11 cellular contexts compared by ENCODE assay signal in the genomic region with DNA sequence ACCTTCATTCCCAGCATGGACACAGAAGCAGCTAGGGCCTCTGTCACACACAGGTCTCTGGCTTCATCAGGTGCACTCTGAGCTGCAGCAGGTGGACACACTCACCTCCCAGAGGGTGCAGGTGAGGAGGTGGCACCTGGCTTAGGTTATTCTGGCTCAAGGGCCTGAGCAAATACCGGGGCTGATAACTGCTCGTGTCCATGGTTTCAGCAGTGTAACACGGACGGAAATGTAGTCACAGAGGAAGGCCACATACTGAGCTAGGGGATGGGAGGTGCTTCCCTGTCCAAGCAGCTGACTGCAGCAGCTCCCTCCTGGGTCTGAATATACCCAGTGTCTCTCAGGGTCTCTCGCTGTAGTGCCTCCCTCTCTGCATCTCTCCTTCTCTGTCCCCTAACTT. TPM values are rescaled to one million over a fixed set of nuclear protein-coding genes. Genes with fewer than 3 reads are reported as not detected.
DNase-seq lines count a peak whose midpoint lies in the region; ATAC-seq and TF ChIP-seq lines count a peak whose summit lies in the region.
"Had no signal": no experiment of that assay in that cellular context is flagged by ENCODE, and none has a peak within 500 bp of the region (broad histone marks: within the 10 kb centered on the region; RNA-seq: fewer than 3 reads in every experiment).

No MANE protein-coding gene starts in this region.

- no peak overlapping the region for H2AFZ ChIP-seq in GM23338

- DNase-seq in GM23338 (ENCODE audit: low spot score) (no peak), NCI-H510A (lab: John Stamatoyannopoulos, UW) (peak; percentile 93), left cardiac atrium (peak; percentile 18), progenitor cell of endocrine pancreas (ENCODE audit: low spot score, unreplicated experiment) (no peak), germinal center (ENCODE audit: low spot score) (no peak)
- DNase-seq in T-helper 2 cell treated with Interferon-gamma antibody and Interleukin-4, amounts not matched to agents 5 μg/mL and 100 μg/mL, for 36 hours (ENCODE audit: low spot score) = no peak
- DNase-seq: KBM-7; stimulated activated CD4-positive, alpha-beta T cell treated with anti-CD3 and anti-CD28 coated beads, Interleukin-12 subunit alpha, Interleukin-12 subunit beta, amount 100 ng/mL, for 4 hours; T-helper 17 cell had no signal

- peak; percentile 12; the same call in 1 of the 3 replicates for ATAC-seq in GM23338
- ATAC-seq in left cardiac atrium = peak in 1 of 2 donors; percentile 40
- ATAC-seq in GM18861 (IDR thresholded peaks at IDR 0.05; ENCODE audit: unreplicated experiment) = no peak
- no peak for ATAC-seq in HG02571 (IDR thresholded peaks at IDR 0.05; ENCODE audit: unreplicated experiment)
- ATAC-seq: T-helper 17 cell had no signal

- no peak overlapping the region for H3K4me2 ChIP-seq in GM23338

- intact Hi-C loops in left cardiac atrium (cut with DNase I) = no loop called here

- H3K79me2 ChIP-seq in GM23338 (replicated peaks; ENCODE audit: insufficient read depth) = peaks cover 71% of the 10 kb centered on the region

- peaks cover 10% of the 10 kb centered on the region for H3K4me1 ChIP-seq in GM23338 (ENCODE audit: insufficient read depth)

- H3K27ac ChIP-seq in GM23338 (ENCODE audit: low read depth) = no peak overlapping the region

- H3K36me3 ChIP-seq in GM23338 (ENCODE audit: insufficient read depth) = no peaks in the 10 kb centered on the region

- H3K4me3 Mint-ChIP-seq in GM23338 (no peak overlapping the region), progenitor cell of endocrine pancreas (ENCODE audit: low read depth) (peak overlapping the region; percentile 4)
- H3K4me3 Mint-ChIP-seq in T-helper 2 cell treated with Interferon-gamma antibody and Interleukin-4, amounts not matched to agents 5 μg/mL and 100 μg/mL, for 36 hours = no peak overlapping the region
- H3K4me3 Mint-ChIP-seq: T-helper 17 cell had no signal

- H3K4me3 ChIP-seq in GM23338 = no peak overlapping the region

- 0 out of 2 replicates have a peak overlapping the region, but pooled peaks have one; percentile 15 for H3K27ac Mint-ChIP-seq in GM23338
- peak overlapping the region; percentile 82 for H3K27ac Mint-ChIP-seq in progenitor cell of endocrine pancreas
- H3K27ac Mint-ChIP-seq in T-helper 2 cell treated with Interferon-gamma antibody and Interleukin-4, amounts not matched to agents 5 μg/mL and 100 μg/mL, for 36 hours = no peak overlapping the region
- H3K27ac Mint-ChIP-seq: T-helper 17 cell had no signal

- H4K20me1 ChIP-seq in GM23338 (replicated peaks; ENCODE audit: insufficient read depth) = peaks cover 12% of the 10 kb centered on the region; the same call in 1 of the 2 replicates

- peaks cover 44% of the 10 kb centered on the region for H3K4me1 Mint-ChIP-seq in GM23338
- peaks cover 52% of the 10 kb centered on the region for H3K4me1 Mint-ChIP-seq in progenitor cell of endocrine pancreas (ENCODE audit: low read depth)
- peaks cover 16% of the 10 kb centered on the region for H3K4me1 Mint-ChIP-seq in T-helper 2 cell treated with Interferon-gamma antibody and Interleukin-4, amounts not matched to agents 5 μg/mL and 100 μg/mL, for 36 hours (ENCODE audit: low read depth)

- no peaks in the 10 kb centered on the region for H3K9me2 ChIP-seq in GM23338 (ENCODE audit: insufficient read depth)

- peaks cover 11% of the 10 kb centered on the region for H3K27me3 Mint-ChIP-seq in GM23338 (ENCODE audit: insufficient read depth, low read depth, poor library complexity)
- H3K27me3 Mint-ChIP-seq in progenitor cell of endocrine pancreas = no peaks in the 10 kb centered on the region
- H3K27me3 Mint-ChIP-seq in T-helper 2 cell treated with Interferon-gamma antibody and Interleukin-4, amounts not matched to agents 5 μg/mL and 100 μg/mL, for 36 hours (ENCODE audit: low read depth) = no peaks in the 10 kb centered on the region
- H3K27me3 Mint-ChIP-seq: T-helper 17 cell had no signal

- 0 out of 2 replicates have a peak, but pooled peaks cover 6% of the 10 kb centered on the region for H3F3A ChIP-seq in GM23338 (replicated peaks; ENCODE audit: low read depth)

- TF ChIP-seq CTCF in GM23338 (conservative IDR thresholded peaks at IDR 0.05; ENCODE audit: low read depth in 2 of 2) (no peak), progenitor cell of endocrine pancreas (IDR thresholded peaks at IDR 0.05; ENCODE audit: unreplicated experiment) (no peak)

- peaks cover 12% of the 10 kb centered on the region; the same call in 1 of the 2 replicates for H3K27me3 ChIP-seq in GM23338 (ENCODE audit: insufficient read depth)

- H3K9me3 Mint-ChIP-seq in GM23338 = no peaks in the 10 kb centered on the region
- peaks cover 4% of the 10 kb centered on the region for H3K9me3 Mint-ChIP-seq in progenitor cell of endocrine pancreas (ENCODE audit: low read depth)
- peaks cover 25% of the 10 kb centered on the region for H3K9me3 Mint-ChIP-seq in T-helper 2 cell treated with Interferon-gamma antibody and Interleukin-4, amounts not matched to agents 5 μg/mL and 100 μg/mL, for 36 hours

- H3K36me3 Mint-ChIP-seq in GM23338 (ENCODE audit: low read depth) (peaks cover 3% of the 10 kb centered on the region; the same call in 2 of the 3 replicates), progenitor cell of endocrine pancreas (ENCODE audit: insufficient read depth) (peaks cover 4% of the 10 kb centered on the region)
- peaks cover 30% of the 10 kb centered on the region for H3K36me3 Mint-ChIP-seq in T-helper 2 cell treated with Interferon-gamma antibody and Interleukin-4, amounts not matched to agents 5 μg/mL and 100 μg/mL, for 36 hours (ENCODE audit: low read depth)

TF ChIP-seq in GM23338, 12 proteins besides CTCF, POLR2A, EP300 and RAD21 (continues in another document):
- TF ChIP-seq JUNB (IDR thresholded peaks at IDR 0.05; ENCODE audit: unreplicated experiment) (no peak), CREB1 (CRISPR knock-in tag; IDR thresholded peaks at IDR 0.05; ENCODE audit: low read depth) (no peak), ZNF331 (CRISPR knock-in tag; IDR thresholded peaks at IDR 0.05; ENCODE audit: low read depth) (no peak), STAT1 (IDR thresholded peaks at IDR 0.05; ENCODE audit: unreplicated experiment) (no peak), EZH2 (IDR thresholded peaks at IDR 0.05; ENCODE audit: low read depth, unreplicated experiment) (no peak)
- TF ChIP-seq, protein P1, sequence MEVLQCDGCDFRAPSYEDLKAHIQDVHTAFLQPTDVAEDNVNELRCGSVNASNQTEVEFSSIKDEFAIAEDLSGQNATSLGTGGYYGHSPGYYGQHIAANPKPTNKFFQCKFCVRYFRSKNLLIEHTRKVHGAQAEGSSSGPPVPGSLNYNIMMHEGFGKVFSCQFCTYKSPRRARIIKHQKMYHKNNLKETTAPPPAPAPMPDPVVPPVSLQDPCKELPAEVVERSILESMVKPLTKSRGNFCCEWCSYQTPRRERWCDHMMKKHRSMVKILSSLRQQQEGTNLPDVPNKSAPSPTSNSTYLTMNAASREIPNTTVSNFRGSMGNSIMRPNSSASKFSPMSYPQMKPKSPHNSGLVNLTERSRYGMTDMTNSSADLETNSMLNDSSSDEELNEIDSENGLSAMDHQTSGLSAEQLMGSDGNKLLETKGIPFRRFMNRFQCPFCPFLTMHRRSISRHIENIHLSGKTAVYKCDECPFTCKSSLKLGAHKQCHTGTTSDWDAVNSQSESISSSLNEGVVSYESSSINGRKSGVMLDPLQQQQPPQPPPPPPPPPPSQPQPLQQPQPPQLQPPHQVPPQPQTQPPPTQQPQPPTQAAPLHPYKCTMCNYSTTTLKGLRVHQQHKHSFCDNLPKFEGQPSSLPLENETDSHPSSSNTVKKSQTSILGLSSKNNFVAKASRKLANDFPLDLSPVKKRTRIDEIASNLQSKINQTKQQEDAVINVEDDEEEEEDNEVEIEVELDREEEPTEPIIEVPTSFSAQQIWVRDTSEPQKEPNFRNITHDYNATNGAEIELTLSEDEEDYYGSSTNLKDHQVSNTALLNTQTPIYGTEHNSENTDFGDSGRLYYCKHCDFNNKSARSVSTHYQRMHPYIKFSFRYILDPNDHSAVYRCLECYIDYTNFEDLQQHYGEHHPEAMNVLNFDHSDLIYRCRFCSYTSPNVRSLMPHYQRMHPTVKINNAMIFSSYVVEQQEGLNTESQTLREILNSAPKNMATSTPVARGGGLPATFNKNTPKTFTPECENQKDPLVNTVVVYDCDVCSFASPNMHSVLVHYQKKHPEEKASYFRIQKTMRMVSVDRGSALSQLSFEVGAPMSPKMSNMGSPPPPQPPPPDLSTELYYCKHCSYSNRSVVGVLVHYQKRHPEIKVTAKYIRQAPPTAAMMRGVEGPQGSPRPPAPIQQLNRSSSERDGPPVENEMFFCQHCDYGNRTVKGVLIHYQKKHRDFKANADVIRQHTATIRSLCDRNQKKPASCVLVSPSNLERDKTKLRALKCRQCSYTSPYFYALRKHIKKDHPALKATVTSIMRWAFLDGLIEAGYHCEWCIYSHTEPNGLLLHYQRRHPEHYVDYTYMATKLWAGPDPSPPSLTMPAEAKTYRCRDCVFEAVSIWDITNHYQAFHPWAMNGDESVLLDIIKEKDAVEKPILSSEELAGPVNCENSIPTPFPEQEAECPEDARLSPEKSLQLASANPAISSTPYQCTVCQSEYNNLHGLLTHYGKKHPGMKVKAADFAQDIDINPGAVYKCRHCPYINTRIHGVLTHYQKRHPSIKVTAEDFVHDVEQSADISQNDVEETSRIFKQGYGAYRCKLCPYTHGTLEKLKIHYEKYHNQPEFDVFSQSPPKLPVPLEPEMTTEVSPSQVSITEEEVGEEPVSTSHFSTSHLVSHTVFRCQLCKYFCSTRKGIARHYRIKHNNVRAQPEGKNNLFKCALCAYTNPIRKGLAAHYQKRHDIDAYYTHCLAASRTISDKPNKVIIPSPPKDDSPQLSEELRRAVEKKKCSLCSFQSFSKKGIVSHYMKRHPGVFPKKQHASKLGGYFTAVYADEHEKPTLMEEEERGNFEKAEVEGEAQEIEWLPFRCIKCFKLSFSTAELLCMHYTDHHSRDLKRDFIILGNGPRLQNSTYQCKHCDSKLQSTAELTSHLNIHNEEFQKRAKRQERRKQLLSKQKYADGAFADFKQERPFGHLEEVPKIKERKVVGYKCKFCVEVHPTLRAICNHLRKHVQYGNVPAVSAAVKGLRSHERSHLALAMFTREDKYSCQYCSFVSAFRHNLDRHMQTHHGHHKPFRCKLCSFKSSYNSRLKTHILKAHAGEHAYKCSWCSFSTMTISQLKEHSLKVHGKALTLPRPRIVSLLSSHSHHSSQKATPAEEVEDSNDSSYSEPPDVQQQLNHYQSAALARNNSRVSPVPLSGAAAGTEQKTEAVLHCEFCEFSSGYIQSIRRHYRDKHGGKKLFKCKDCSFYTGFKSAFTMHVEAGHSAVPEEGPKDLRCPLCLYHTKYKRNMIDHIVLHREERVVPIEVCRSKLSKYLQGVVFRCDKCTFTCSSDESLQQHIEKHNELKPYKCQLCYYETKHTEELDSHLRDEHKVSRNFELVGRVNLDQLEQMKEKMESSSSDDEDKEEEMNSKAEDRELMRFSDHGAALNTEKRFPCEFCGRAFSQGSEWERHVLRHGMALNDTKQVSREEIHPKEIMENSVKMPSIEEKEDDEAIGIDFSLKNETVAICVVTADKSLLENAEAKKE (CRISPR knock-in tag; IDR thresholded peaks at IDR 0.05) = no peak

RNA-seq across cellular contexts. Expression of a gene that starts 5.7 kb away (rescaled TPM):
- total RNA-seq in GM23338 (2014; rRNA removed; shearing (Covaris generic)) = 8.9 and 11.8 TPM in 2 replicates
- 4.3 and 5.0 TPM in 2 replicates for polyA plus RNA-seq in GM23338 (2016; fragmentation: Nextera tagmentation; extraction: Ambion mirVana)
- total RNA-seq in left cardiac atrium = 10 to 100 TPM; 25.7 to 27.7 TPM
- total RNA-seq in progenitor cell of endocrine pancreas = 36.5 and 37.1 TPM in 2 replicates

Comparison
In these comparisons a context has a peak if more than half of its experiments do, and no peak if none do; other contexts are left out.
1. DNase-seq: peak in NCI-H510A (single experiment) and left cardiac atrium (single experiment); none in GM23338 (single experiment), progenitor cell of endocrine pancreas (single experiment), germinal center (single experiment) and T-helper 2 cell treated with Interferon-gamma antibody and Interleukin-4, amounts not matched to agents 5 μg/mL and 100 μg/mL, for 36 hours (single experiment).